ENCODE assay signal across 12 cellular contexts in the genomic region with DNA sequence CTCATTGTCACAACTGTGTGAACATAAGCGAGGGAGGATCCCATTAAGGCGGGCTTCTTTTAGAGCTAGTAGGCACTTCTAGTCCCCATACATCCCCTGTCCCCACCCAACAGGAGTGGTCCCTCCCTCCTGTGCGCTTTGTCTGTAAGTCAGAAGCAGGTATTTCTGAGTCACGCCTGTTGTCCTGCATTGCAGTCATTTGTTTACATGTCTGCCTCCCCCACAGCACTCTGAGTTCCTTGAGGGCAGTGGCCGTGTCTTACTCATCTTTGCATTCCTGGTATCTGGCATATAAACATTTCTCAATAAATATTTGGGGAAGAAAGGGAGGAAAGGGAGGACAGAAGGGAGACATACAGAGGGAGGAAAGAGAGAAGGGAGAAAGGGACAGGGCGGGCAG. TPM values are rescaled to one million over a fixed set of nuclear protein-coding genes. Genes with fewer than 3 reads are reported as not detected.
DNase-seq lines count a peak whose midpoint lies in the region; ATAC-seq and TF ChIP-seq lines count a peak whose summit lies in the region.
"Had no signal": no experiment of that assay in that cellular context is flagged by ENCODE, and none has a peak within 500 bp of the region (broad histone marks: within the 10 kb centered on the region; RNA-seq: fewer than 3 reads in every experiment).

No MANE protein-coding gene starts in this region.

- H3K36me3 Mint-ChIP-seq in activated T-cell treated with anti-CD3 and anti-CD28 coated beads, Interleukin-2, amount 50 U/mL, for 24 hours (ENCODE audit: low read depth) = no peaks in the 10 kb centered on the region
- H3K36me3 Mint-ChIP-seq in activated T-cell treated with anti-CD3 and anti-CD28 coated beads, Interleukin-2, amount 50 U/mL, for 4 hours (ENCODE audit: insufficient read depth) = no peaks in the 10 kb centered on the region

- no peak overlapping the region for H3K27ac ChIP-seq in brain microvascular endothelial cell
- H3K27ac ChIP-seq: BLaER1, testis had no signal

- in situ Hi-C loops in brain microvascular endothelial cell (cut with HindIII; ENCODE audit: low pct_ligation_motif_present, low sequenced_read_pairs) = no loop called here

- no peak overlapping the region for H3K4me3 ChIP-seq in brain microvascular endothelial cell (ENCODE audit: low read depth, low read length)
- H3K4me3 ChIP-seq: BLaER1, testis had no signal

- ATAC-seq in activated T-cell treated with anti-CD3 and anti-CD28 coated beads, Interleukin-2, amount 50 U/mL, for 4 hours = no peak

- no peak for TF ChIP-seq CTCF in brain microvascular endothelial cell (IDR thresholded peaks at IDR 0.05; ENCODE audit: low read depth, low read length, missing control alignments)

- H3K27me3 ChIP-seq in brain microvascular endothelial cell (replicated peaks) = no peaks in the 10 kb centered on the region
- H3K27me3 ChIP-seq: BLaER1, testis had no signal

- DNase-seq in activated T-cell treated with anti-CD3 and anti-CD28 coated beads, Interleukin-2, amount 50 U/mL, for 24 hours = no peak
- DNase-seq in activated T-cell treated with anti-CD3 and anti-CD28 coated beads, Interleukin-2, amount 50 U/mL, for 4 hours = no peak
- peak; percentile 56 for DNase-seq in brain microvascular endothelial cell
- DNase-seq in kidney glomerular epithelial cell (lab: John Stamatoyannopoulos, UW) = peak; percentile 86
- no peak for DNase-seq in stimulated activated CD4-positive, alpha-beta T cell treated with anti-CD3 and anti-CD28 coated beads, Interleukin-2, amount 100 ng/mL, for 24 hours
- no peak for DNase-seq in iPS-NIHi7 (ENCODE audit: extremely low spot score)
- DNase-seq in HUDEP-2 (lab: John Stamatoyannopoulos, UW; ENCODE audit: unreplicated experiment in 76 of 76) = no peak
- DNase-seq in activated gamma-delta T cell (lab: John Stamatoyannopoulos, UW) = no peak
- DNase-seq: endodermal cell, NCI-H1694, testis had no signal

- no peaks in the 10 kb centered on the region for H3K36me3 ChIP-seq in brain microvascular endothelial cell (replicated peaks)
- H3K36me3 ChIP-seq: BLaER1 had no signal

- peaks cover 29% of the 10 kb centered on the region for H3K4me1 Mint-ChIP-seq in activated T-cell treated with anti-CD3 and anti-CD28 coated beads, Interleukin-2, amount 50 U/mL, for 24 hours (ENCODE audit: low read depth)
- peaks cover 3% of the 10 kb centered on the region for H3K4me1 Mint-ChIP-seq in activated T-cell treated with anti-CD3 and anti-CD28 coated beads, Interleukin-2, amount 50 U/mL, for 4 hours (ENCODE audit: low read depth)

- no peaks in the 10 kb centered on the region for H3K9me3 Mint-ChIP-seq in activated T-cell treated with anti-CD3 and anti-CD28 coated beads, Interleukin-2, amount 50 U/mL, for 24 hours
- H3K9me3 Mint-ChIP-seq in activated T-cell treated with anti-CD3 and anti-CD28 coated beads, Interleukin-2, amount 50 U/mL, for 4 hours = no peaks in the 10 kb centered on the region
- H3K9me3 Mint-ChIP-seq: endodermal cell had no signal

- peaks cover 5% of the 10 kb centered on the region for H3K27me3 Mint-ChIP-seq in activated T-cell treated with anti-CD3 and anti-CD28 coated beads, Interleukin-2, amount 50 U/mL, for 24 hours
- H3K27me3 Mint-ChIP-seq in activated T-cell treated with anti-CD3 and anti-CD28 coated beads, Interleukin-2, amount 50 U/mL, for 4 hours (ENCODE audit: low read depth) = no peaks in the 10 kb centered on the region

- no peak overlapping the region for H3K4me3 Mint-ChIP-seq in activated T-cell treated with anti-CD3 and anti-CD28 coated beads, Interleukin-2, amount 50 U/mL, for 24 hours
- H3K4me3 Mint-ChIP-seq in activated T-cell treated with anti-CD3 and anti-CD28 coated beads, Interleukin-2, amount 50 U/mL, for 4 hours = no peak overlapping the region
- H3K4me3 Mint-ChIP-seq: endodermal cell had no signal

- peak overlapping the region; percentile 6 for H3K27ac Mint-ChIP-seq in activated T-cell treated with anti-CD3 and anti-CD28 coated beads, Interleukin-2, amount 50 U/mL, for 24 hours
- H3K27ac Mint-ChIP-seq: endodermal cell had no signal

RNA-seq across cellular contexts. Expression of a gene that starts 40.3 kb away (rescaled TPM):
- total RNA-seq in activated T-cell treated with anti-CD3 and anti-CD28 coated beads, Interleukin-2, amount 50 U/mL, for 4 hours = under 1 TPM; 0.19 to 0.61 (median 0.29) TPM

Comparison
In these comparisons a context has a peak if more than half of its experiments do, and no peak if none do; other contexts are left out.
1. DNase-seq: peak in brain microvascular endothelial cell (single experiment) and kidney glomerular epithelial cell (single experiment); none in activated T-cell treated with anti-CD3 and anti-CD28 coated beads, Interleukin-2, amount 50 U/mL, for 24 hours (single experiment), activated T-cell treated with anti-CD3 and anti-CD28 coated beads, Interleukin-2, amount 50 U/mL, for 4 hours (single experiment), stimulated activated CD4-positive, alpha-beta T cell treated with anti-CD3 and anti-CD28 coated beads, Interleukin-2, amount 100 ng/mL, for 24 hours (0 of 2), iPS-NIHi7 (single experiment), HUDEP-2 (0 of 76) and activated gamma-delta T cell (single experiment).